ENCODE assay signal across 9 cellular contexts in genomic region chr21:37087188-37087587, GRCh38. TPM values are rescaled to one million over a fixed set of nuclear protein-coding genes. Genes with fewer than 3 reads are reported as not detected.
A peak's percentile ranks its signal among the peaks of the same experiment; 100 is the strongest.
DNase-seq lines count a peak whose midpoint lies in the region; ATAC-seq, FAIRE-seq and TF ChIP-seq lines count a peak whose summit lies in the region.
"Had no signal": no experiment of that assay in that cellular context is flagged by ENCODE, and none has a peak within 500 bp of the region (broad histone marks: within the 10 kb centered on the region; RNA-seq: fewer than 3 reads in every experiment).

No MANE protein-coding gene starts in this region.

- no peak for TF ChIP-seq EP300 in H1 (IDR thresholded peaks at IDR 0.05; ENCODE audit: borderline replicate concordance in 1 of 2, low read depth in 2 of 2, low read length in 2 of 2)

- no peaks in the 10 kb centered on the region for H3K23me2 ChIP-seq in H1 (ENCODE audit: low read depth, low read length)

- peak; percentile 37 to 46 for TF ChIP-seq RAD21 in H1 (IDR thresholded peaks at IDR 0.05 in 1 of 2, conservative IDR thresholded peaks at IDR 0.05 in 1 of 2; ENCODE audit: low read depth in 2 of 2, low read length in 2 of 2)

- H3K4ac ChIP-seq in H1 (replicated peaks; ENCODE audit: insufficient read length, low read depth, low read length), result no peak overlapping the region

- TF ChIP-seq POLR2A in H1 (IDR thresholded peaks at IDR 0.05; ENCODE audit: control extremely low read depth in 1 of 2, low read depth in 2 of 2, low read length in 2 of 2), result no peak

- H3K18ac ChIP-seq in H1 (ENCODE audit: extremely low read depth, low read length), result no peak overlapping the region

- no peak overlapping the region for H3K23ac ChIP-seq in H1 (ENCODE audit: insufficient read length)

- H2BK20ac ChIP-seq in H1 (ENCODE audit: low read length), result no peak overlapping the region

- no peak overlapping the region for H4K5ac ChIP-seq in H1 (ENCODE audit: insufficient read length, low read depth, low read length)

- no peaks in the 10 kb centered on the region; the same call in 1 of the 2 replicates for H3K79me1 ChIP-seq in H1 (ENCODE audit: low read depth, low read length)

- no peak overlapping the region for H3K14ac ChIP-seq in H1 (ENCODE audit: insufficient read length)

- intact Hi-C loops in pancreas (cut with DNase I), result no loop called here

- H4K20me1 ChIP-seq in H1 (replicated peaks in 1 of 2; ENCODE audit: control insufficient read depth in 1 of 2, insufficient read depth in 2 of 2, low read length in 2 of 2), result no peaks in the 10 kb centered on the region
- H4K20me1 ChIP-seq in Karpas-422 (ENCODE audit: insufficient read depth, low read depth, low read length), result peaks cover 7% of the 10 kb centered on the region; the same call in 1 of the 2 replicates

- no peak overlapping the region for H3K4me3 ChIP-seq in H1 (ENCODE audit: extremely low read depth in 1 of 4, insufficient read depth in 2 of 4, low read depth in 3 of 4, low read length in 4 of 4)
- H3K4me3 ChIP-seq in pancreas, result no peak overlapping the region
- no peak overlapping the region for H3K4me3 ChIP-seq in Karpas-422 (ENCODE audit: low read length)
- H3K4me3 ChIP-seq: thoracic aorta had no signal

- CTCF ChIA-PET in H1 (lab: Charles Lee; ENCODE audit: partially characterized antibody), result interaction anchor here (0.9 to 2.2 kb wide), 3 partner anchors 9 to 61 kb away, joined by 3 to 6 read pairs (median 3); no protein-coding TSS in a partner anchor

- H3K4me1 ChIP-seq in H1 (replicated peaks in 1 of 4; ENCODE audit: control insufficient read depth in 3 of 4, insufficient read depth in 4 of 4, low read length in 3 of 4), result no peaks in the 10 kb centered on the region
- H3K4me1 ChIP-seq in pancreas, result peaks cover 9 to 14% (median 10%) of the 10 kb centered on the region in 3 donors
- peaks cover 17% of the 10 kb centered on the region for H3K4me1 ChIP-seq in Karpas-422 (ENCODE audit: low read length)

- H3K79me2 ChIP-seq in H1 (ENCODE audit: control insufficient read depth in 1 of 2, insufficient read depth in 2 of 2, low read length in 2 of 2) (peaks cover 0 to 6% of the 10 kb centered on the region in 2 experiments; a peak in 2 of 4 replicates), Karpas-422 (ENCODE audit: low read length) (peaks cover 96% of the 10 kb centered on the region)

- H4K91ac ChIP-seq in H1 (replicated peaks; ENCODE audit: insufficient read length, low read length), result no peak overlapping the region

- no peak overlapping the region for H2AFZ ChIP-seq in H1 (ENCODE audit: low read length)
- H2AFZ ChIP-seq in Karpas-422 (ENCODE audit: low read length), result no peak overlapping the region

- H2BK5ac ChIP-seq in H1 (ENCODE audit: low read depth, low read length), result no peak overlapping the region

- H3K27ac ChIP-seq in H1 (ENCODE audit: low read depth, low read length) (no peak overlapping the region), pancreas (no peak overlapping the region), Karpas-422 (ENCODE audit: low read length) (no peak overlapping the region)
- H3K27ac ChIP-seq: thoracic aorta had no signal

- H3K9me3 ChIP-seq in H1 (ENCODE audit: insufficient read depth in 2 of 2, low read depth in 1 of 2, low read length in 1 of 2) (no peaks in the 10 kb centered on the region), pancreas (no peaks in the 10 kb centered on the region), Karpas-422 (ENCODE audit: low read length) (no peaks in the 10 kb centered on the region)
- H3K9me3 ChIP-seq: thoracic aorta had no signal

- H2BK120ac ChIP-seq in H1 (replicated peaks; ENCODE audit: low read depth, low read length), result no peak overlapping the region

- peak; percentile 29 for DNase-seq in GM04504 (ENCODE audit: low read depth)
- peak; percentile 54 for DNase-seq in NCI-H2227 (lab: John Stamatoyannopoulos, UW; ENCODE audit: unreplicated experiment)
- DNase-seq in H1 (ENCODE audit: low read depth in 1 of 2, low spot score in 2 of 2), result no peak
- DNase-seq in pancreas, result no peak
- no peak for DNase-seq in NCI-H1694 treated with DMSO at 0.1 percent for 48 hours (lab: John Stamatoyannopoulos, UW)
- no peak for DNase-seq in Karpas-422
- DNase-seq in mucosa of gallbladder (ENCODE audit: low spot score), result no peak
- DNase-seq: naive B cell had no signal

- H2AK5ac ChIP-seq in H1 (ENCODE audit: low read depth, low read length), result no peak overlapping the region

- H3K36me3 ChIP-seq in H1 (ENCODE audit: control insufficient read depth in 2 of 4, insufficient read depth in 4 of 4, low read length in 3 of 4) (no peaks in the 10 kb centered on the region), pancreas (no peaks in the 10 kb centered on the region), Karpas-422 (ENCODE audit: insufficient read depth, low read length) (peaks cover 26% of the 10 kb centered on the region; the same call in 1 of the 2 replicates)
- H3K36me3 ChIP-seq: thoracic aorta had no signal

- POLR2A ChIA-PET in H1 (lab: Charles Lee; ENCODE audit: partially characterized antibody), result interaction anchor here (0.8 kb wide), 1 partner anchor 32 kb away, joined by 3 read pairs; no protein-coding TSS in a partner anchor

- ATAC-seq in pancreas, result peak; percentile 70 to 84 (median 74)

- FAIRE-seq in H1 (lab: Jason Lieb, UNC), result no peak
- peak; percentile 49 for FAIRE-seq in pancreas (lab: Jason Lieb, UNC)

- no peaks in the 10 kb centered on the region for H3K9me2 ChIP-seq in Karpas-422 (replicated peaks; ENCODE audit: insufficient read depth, low read length)

- no peak overlapping the region for H3K4me2 ChIP-seq in H1 (ENCODE audit: insufficient read depth in 1 of 2, low read depth in 2 of 2, low read length in 2 of 2)
- H3K4me2 ChIP-seq in Karpas-422 (ENCODE audit: low read depth, low read length, poor library complexity, severe bottlenecking), result no peak overlapping the region

- H3K27me3 ChIP-seq in H1 (replicated peaks in 1 of 4; ENCODE audit: control insufficient read depth in 3 of 4, extremely low read depth in 1 of 4, insufficient read depth in 3 of 4, low read length in 3 of 4) (no peaks in the 10 kb centered on the region), pancreas (no peaks in the 10 kb centered on the region), Karpas-422 (ENCODE audit: low read length) (no peaks in the 10 kb centered on the region)

- 87% methylated on average over 5 of the region's 5 CpGs; no CpG with 5 or more reads in 1 of the 2 experiments for WGBS in H1 (ENCODE audit: extremely low coverage in 1 of 2, insufficient coverage in 1 of 2, insufficient read length in 1 of 2, insufficient replicate concordance in 2 of 2, low coverage in 1 of 2, low lambda C conversion rate in 2 of 2, missing lambda C conversion rate in 1 of 2), 2 experiments
- 37 to 38% methylated on average over 5 of the region's 5 CpGs for WGBS in pancreas, 2 donors

- no peak overlapping the region for H3K56ac ChIP-seq in H1 (replicated peaks; ENCODE audit: insufficient read length, low read depth, low read length)

- no peak overlapping the region for H3K9ac ChIP-seq in H1 (replicated peaks in 1 of 4; ENCODE audit: extremely low read depth in 1 of 4, low read depth in 3 of 4, low read length in 3 of 4)
- H3K9ac ChIP-seq in Karpas-422 (ENCODE audit: low read length), result no peak overlapping the region

- H4K8ac ChIP-seq in H1 (ENCODE audit: extremely low read depth, insufficient read depth, low read length), result no peak overlapping the region

- TF ChIP-seq CTCF in H1 (IDR thresholded peaks at IDR 0.05; ENCODE audit: control extremely low read depth in 1 of 3, insufficient read depth in 1 of 3, low read depth in 1 of 3, low read length in 3 of 3) (peak in 2 of 3 experiments; percentile 22 to 24; a peak in 2 of 4 replicates), pancreas (IDR thresholded peaks at IDR 0.05) (no peak)

- no peak overlapping the region for H2BK15ac ChIP-seq in H1 (ENCODE audit: low read length)

- no peak overlapping the region for H2BK12ac ChIP-seq in H1 (ENCODE audit: low read depth, low read length)

TF ChIP-seq in H1, 55 proteins besides CTCF, POLR2A, EP300 and RAD21:
- TF ChIP-seq PHF8 (conservative IDR thresholded peaks at IDR 0.05; ENCODE audit: low read depth, low read length), result no peak
- peak; percentile 27; the same call in 1 of the 2 replicates for TF ChIP-seq BACH1 (IDR thresholded peaks at IDR 0.05; ENCODE audit: low read length)

RNA-seq across cellular contexts. Expression of gene TTC3, which starts 14.1 kb away (rescaled TPM):
- total RNA-seq in H1 (2021; fragmentation: NEBNext Ultra II Directional; extraction: Animal tissue kit (Norgen Biotek cat#: 25700)), result 36.2 and 39.8 TPM in 2 replicates
- polyA plus RNA-seq in H1 (2011; rRNA removed) (6.5 and 11.0 TPM in 2 replicates), pancreas (10 to 100 TPM; 24.6 to 45.3 TPM)
- polyA plus RNA-seq in H1 (2011; cell fraction: cytosol; rRNA removed), result 9.7 TPM
- polyA plus RNA-seq in H1 (2011; cell fraction: nucleus; rRNA removed), result 65.0 TPM
- 21.2 to 24.7 TPM (median 22.9 TPM) in 4 replicates for polyA plus RNA-seq in H1 (2012, experiment 1 of 2)
- polyA plus RNA-seq in H1 (2012, experiment 2 of 2), result 1.8 TPM
- 53.8 TPM for polyA plus RNA-seq in H1 (2013, experiment 1 of 2)
- 44.3 TPM for polyA plus RNA-seq in H1 (2013, experiment 2 of 2)
- 21.6 and 47.9 TPM in 2 replicates for polyA minus RNA-seq in H1 (2011; rRNA and poly(A)+ RNA removed)
- polyA minus RNA-seq in H1 (2011; cell fraction: cytosol; rRNA and poly(A)+ RNA removed), result 20.0 TPM
- polyA minus RNA-seq in H1 (2011; cell fraction: nucleus; rRNA and poly(A)+ RNA removed), result 121 TPM
- total RNA-seq in pancreas (100 to 1,000 TPM in 1 of 6 donors, 10 to 100 TPM in 5; 54.5 to 103 (median 70.6) TPM), mucosa of gallbladder (103 TPM)
- 204 and 298 TPM in 2 replicates for total RNA-seq in Karpas-422 (2014; rRNA removed; shearing (Covaris generic); ENCODE audit: low replicate concordance)

RNA-seq across cellular contexts. Expression of gene PIGP, which starts 14.3 kb away (rescaled TPM):
- total RNA-seq in H1 (2021; fragmentation: NEBNext Ultra II Directional; extraction: Animal tissue kit (Norgen Biotek cat#: 25700)), result 11.3 and 12.9 TPM in 2 replicates
- 10.2 and 18.0 TPM in 2 replicates for polyA plus RNA-seq in H1 (2011; rRNA removed)
- polyA plus RNA-seq in H1 (2011; cell fraction: cytosol; rRNA removed), result 13.6 TPM
- polyA plus RNA-seq in H1 (2011; cell fraction: nucleus; rRNA removed), result 7.7 TPM
- 7.8 to 10.5 TPM (median 8.6 TPM) in 4 replicates for polyA plus RNA-seq in H1 (2012, experiment 1 of 2)
- polyA plus RNA-seq in H1 (2012, experiment 2 of 2), result 13.1 TPM
- polyA plus RNA-seq in H1 (2013, experiment 1 of 2), result 19.8 TPM
- 20.2 TPM for polyA plus RNA-seq in H1 (2013, experiment 2 of 2)
- polyA minus RNA-seq in H1 (2011; rRNA and poly(A)+ RNA removed), result 3.0 and 3.6 TPM in 2 replicates
- polyA minus RNA-seq in H1 (2011; cell fraction: cytosol; rRNA and poly(A)+ RNA removed), result 4.0 TPM
- polyA minus RNA-seq in H1 (2011; cell fraction: nucleus; rRNA and poly(A)+ RNA removed), result 9.8 TPM
- 10 to 100 TPM; 14.8 to 21.2 (median 17.2) TPM for total RNA-seq in pancreas
- polyA plus RNA-seq in pancreas, result 10 to 100 TPM; 15.5 to 29.3 TPM
- 17.1 and 63.1 TPM in 2 replicates for total RNA-seq in Karpas-422 (2014; rRNA removed; shearing (Covaris generic); ENCODE audit: low replicate concordance)
- 28.3 TPM for total RNA-seq in mucosa of gallbladder

Comparison
In these comparisons a context has a peak if more than half of its experiments do, and no peak if none do; other contexts are left out.
1. DNase-seq: peak in GM04504 (single experiment) and NCI-H2227 (single experiment); none in H1 (0 of 2), pancreas (0 of 6), NCI-H1694 treated with DMSO at 0.1 percent for 48 hours (single experiment), Karpas-422 (single experiment) and mucosa of gallbladder (single experiment).
2. CTCF ChIP-seq: peak in H1 (2 of 3); none in pancreas (0 of 4).